22 cellular contexts compared by ENCODE assay signal in genomic region chr17:17492562-17492961, GRCh38. TPM values are rescaled to one million over a fixed set of nuclear protein-coding genes. Genes with fewer than 3 reads are reported as not detected.
A peak's percentile ranks its signal among the peaks of the same experiment; 100 is the strongest.
DNase-seq lines count a peak whose midpoint lies in the region; TF ChIP-seq lines count a peak whose summit lies in the region.
"Had no signal": no experiment of that assay in that cellular context is flagged by ENCODE, and none has a peak within 500 bp of the region (broad histone marks: within the 10 kb centered on the region; RNA-seq: fewer than 3 reads in every experiment).

No MANE protein-coding gene starts in this region.

- intact Hi-C loops in activated T-helper 1 cell treated with anti-CD3 and anti-CD28 coated beads, Interleukin-12 subunit alpha, Interleukin-12 subunit beta, Interleukin-2, Interleukin-4 antibody, amounts not matched to agents 30 ng/mL and 10 ng/mL and 1 ng/mL, durations not matched to agents 14 hours and 24 hours and 36 hours (cut with micrococcal nuclease), result loop anchor here (10.0 kb wide), 2 partner anchors 482 to 542 kb away; partner anchors contain the start of genes ATPAF2, DRC3, GID4 and TOM1L2
- intact Hi-C loops in spleen (cut with DNase I; ENCODE audit: low total_unique reads), result no loop called here

- 91 to 94% (median 94%) methylated on average over 9 of the region's 9 CpGs for WGBS in spleen, 5 donors

- H3K4me1 Mint-ChIP-seq in activated naive CD4-positive, alpha-beta T cell treated with anti-CD3 and anti-CD28 coated beads, Interleukin-2, amount 50 U/mL, for 24 hours, result peaks cover 11% of the 10 kb centered on the region
- H3K4me1 Mint-ChIP-seq in activated naive CD4-positive, alpha-beta T cell treated with anti-CD3 and anti-CD28 coated beads, Interleukin-2, amount 10 ng/mL, durations not matched to agents 7 days and 5 days, result peaks cover 21% of the 10 kb centered on the region
- peaks cover 14% of the 10 kb centered on the region for H3K4me1 Mint-ChIP-seq in activated T-helper 1 cell treated with anti-CD3 and anti-CD28 coated beads, Interleukin-12 subunit alpha, Interleukin-12 subunit beta, Interleukin-2, Interleukin-4 antibody, amounts not matched to agents 30 ng/mL and 10 ng/mL and 1 ng/mL, durations not matched to agents 14 hours and 24 hours and 36 hours (ENCODE audit: low read depth)

- H3K4me1 ChIP-seq in right atrium auricular region, result peaks cover 0 to 48% of the 10 kb centered on the region in 2 donors
- peaks cover 18 to 65% (median 44%) of the 10 kb centered on the region in 6 donors for H3K4me1 ChIP-seq in spleen

- H3K9me3 ChIP-seq in right atrium auricular region (no peaks in the 10 kb centered on the region), spleen (no peaks in the 10 kb centered on the region)
- H3K9me3 ChIP-seq: upper lobe of left lung had no signal

- H3K36me3 ChIP-seq in right atrium auricular region (peaks cover 32% of the 10 kb centered on the region), spleen (peaks cover 1 to 57% (median 19%) of the 10 kb centered on the region in 6 donors)

- TF ChIP-seq POLR2A in spleen (IDR thresholded peaks at IDR 0.05), result no peak

- no peak overlapping the region for H3K27ac Mint-ChIP-seq in activated naive CD4-positive, alpha-beta T cell treated with anti-CD3 and anti-CD28 coated beads, Interleukin-2, amount 50 U/mL, for 24 hours
- no peak overlapping the region for H3K27ac Mint-ChIP-seq in activated naive CD4-positive, alpha-beta T cell treated with anti-CD3 and anti-CD28 coated beads, Interleukin-2, amount 10 ng/mL, durations not matched to agents 7 days and 5 days
- peak overlapping the region; percentile 27 for H3K27ac Mint-ChIP-seq in activated T-helper 1 cell treated with anti-CD3 and anti-CD28 coated beads, Interleukin-12 subunit alpha, Interleukin-12 subunit beta, Interleukin-2, Interleukin-4 antibody, amounts not matched to agents 30 ng/mL and 10 ng/mL and 1 ng/mL, durations not matched to agents 14 hours and 24 hours and 36 hours
- H3K27ac Mint-ChIP-seq: activated CD8-positive, alpha-beta memory T cell treated with anti-CD3 and anti-CD28 coated beads, Interleukin-2, amount 10 ng/mL, durations not matched to agents 7 days and 5 days; dendritic cell treated with granulocyte-macrophage colony-stimulating factor and Interleukin-4, amounts not matched to agents 40 ng/mL and 50 ng/mL, for 4 days; stimulated activated naive CD8-positive, alpha-beta T cell treated with anti-CD3 and anti-CD28 coated beads, Interleukin-15, Interleukin-2, amounts not matched to agents 100 ng/mL and 50 ng/mL, for 24 hours had no signal

- H3K27me3 ChIP-seq in right atrium auricular region (no peaks in the 10 kb centered on the region), spleen (replicated peaks in 1 of 7) (peaks cover 0 to 28% (median 17%) of the 10 kb centered on the region in 7 donors)
- H3K27me3 ChIP-seq: brain microvascular endothelial cell, upper lobe of left lung had no signal

- peaks cover 2% of the 10 kb centered on the region for H3K27me3 Mint-ChIP-seq in activated naive CD4-positive, alpha-beta T cell treated with anti-CD3 and anti-CD28 coated beads, Interleukin-2, amount 50 U/mL, for 24 hours
- peaks cover 38% of the 10 kb centered on the region for H3K27me3 Mint-ChIP-seq in activated naive CD4-positive, alpha-beta T cell treated with anti-CD3 and anti-CD28 coated beads, Interleukin-2, amount 10 ng/mL, durations not matched to agents 7 days and 5 days
- H3K27me3 Mint-ChIP-seq in activated T-helper 1 cell treated with anti-CD3 and anti-CD28 coated beads, Interleukin-12 subunit alpha, Interleukin-12 subunit beta, Interleukin-2, Interleukin-4 antibody, amounts not matched to agents 30 ng/mL and 10 ng/mL and 1 ng/mL, durations not matched to agents 14 hours and 24 hours and 36 hours (ENCODE audit: insufficient read depth), result peaks cover 14% of the 10 kb centered on the region

- H3K9me3 Mint-ChIP-seq in activated naive CD4-positive, alpha-beta T cell treated with anti-CD3 and anti-CD28 coated beads, Interleukin-2, amount 50 U/mL, for 24 hours, result no peaks in the 10 kb centered on the region
- no peaks in the 10 kb centered on the region for H3K9me3 Mint-ChIP-seq in activated naive CD4-positive, alpha-beta T cell treated with anti-CD3 and anti-CD28 coated beads, Interleukin-2, amount 10 ng/mL, durations not matched to agents 7 days and 5 days
- H3K9me3 Mint-ChIP-seq in activated T-helper 1 cell treated with anti-CD3 and anti-CD28 coated beads, Interleukin-12 subunit alpha, Interleukin-12 subunit beta, Interleukin-2, Interleukin-4 antibody, amounts not matched to agents 30 ng/mL and 10 ng/mL and 1 ng/mL, durations not matched to agents 14 hours and 24 hours and 36 hours, result no peaks in the 10 kb centered on the region
- H3K9me3 Mint-ChIP-seq: dendritic cell treated with granulocyte-macrophage colony-stimulating factor and Interleukin-4, amounts not matched to agents 40 ng/mL and 50 ng/mL, for 4 days; stimulated activated naive CD8-positive, alpha-beta T cell treated with anti-CD3 and anti-CD28 coated beads, Interleukin-15, Interleukin-2, amounts not matched to agents 100 ng/mL and 50 ng/mL, for 24 hours had no signal

- H3K36me3 Mint-ChIP-seq in activated naive CD4-positive, alpha-beta T cell treated with anti-CD3 and anti-CD28 coated beads, Interleukin-2, amount 50 U/mL, for 24 hours, result peaks cover 8% of the 10 kb centered on the region
- peaks cover 29% of the 10 kb centered on the region for H3K36me3 Mint-ChIP-seq in activated naive CD4-positive, alpha-beta T cell treated with anti-CD3 and anti-CD28 coated beads, Interleukin-2, amount 10 ng/mL, durations not matched to agents 7 days and 5 days
- peaks cover 24% of the 10 kb centered on the region for H3K36me3 Mint-ChIP-seq in activated T-helper 1 cell treated with anti-CD3 and anti-CD28 coated beads, Interleukin-12 subunit alpha, Interleukin-12 subunit beta, Interleukin-2, Interleukin-4 antibody, amounts not matched to agents 30 ng/mL and 10 ng/mL and 1 ng/mL, durations not matched to agents 14 hours and 24 hours and 36 hours (ENCODE audit: low read depth)

- H3K27ac ChIP-seq in right atrium auricular region, result peak overlapping the region; percentile 95 to 96
- H3K27ac ChIP-seq in spleen, result peak overlapping the region in 6 of 8 donors; percentile 1 to 88 (median 83)
- H3K27ac ChIP-seq: brain microvascular endothelial cell had no signal

- CTCF ChIA-PET in activated naive CD4-positive, alpha-beta T cell treated with anti-CD3 and anti-CD28 coated beads, Interleukin-2, amount 10 ng/mL, durations not matched to agents 7 days and 5 days (lab: Charles Lee), result no interaction called here

- DNase-seq in activated naive CD4-positive, alpha-beta T cell treated with anti-CD3 and anti-CD28 coated beads, Interleukin-2, amount 10 ng/mL, durations not matched to agents 7 days and 5 days, result no peak
- no peak for DNase-seq in activated T-helper 1 cell treated with anti-CD3 and anti-CD28 coated beads, Interleukin-12 subunit alpha, Interleukin-12 subunit beta, Interleukin-2, Interleukin-4 antibody, amounts not matched to agents 30 ng/mL and 10 ng/mL and 1 ng/mL, durations not matched to agents 14 hours and 24 hours and 36 hours (ENCODE audit: low spot score)
- DNase-seq in right atrium auricular region (ENCODE audit: low spot score) (no peak), spleen (no peak), SHP77 treated with DMSO at 0.1 percent for 48 hours (lab: John Stamatoyannopoulos, UW) (no peak), cerebellar cortex (ENCODE audit: low spot score) (no peak)
- no peak for DNase-seq in activated CD8-positive, alpha-beta memory T cell treated with anti-CD3 and anti-CD28 coated beads for 24 hours
- DNase-seq: activated CD4-positive, alpha-beta T cell treated with anti-CD3 and anti-CD28 coated beads for 1 hour; activated CD8-positive, alpha-beta memory T cell treated with anti-CD3 and anti-CD28 coated beads, Interleukin-2, amount 10 ng/mL, durations not matched to agents 7 days and 5 days; brain microvascular endothelial cell; COR-L47; DMS79 treated with DMSO at 0.1 percent for 48 hours; NCI-H1436; NCI-H2171; NCI-H524 treated with DMSO at 0.1 percent for 48 hours; RPMI8226; stimulated activated CD4-positive, alpha-beta T cell treated with anti-CD3 and anti-CD28 coated beads, Interleukin-12 subunit alpha, Interleukin-12 subunit beta, amount 100 ng/mL, for 4 hours; T1000 had no signal

- TF ChIP-seq CTCF in right atrium auricular region (IDR thresholded peaks at IDR 0.05) (no peak), spleen (IDR thresholded peaks at IDR 0.05 in 8 of 11, conservative IDR thresholded peaks at IDR 0.05 in 3 of 11) (no peak)

- no peak overlapping the region for H3K4me3 ChIP-seq in right atrium auricular region
- no peak overlapping the region for H3K4me3 ChIP-seq in spleen
- H3K4me3 ChIP-seq: upper lobe of left lung had no signal

- H3K4me3 Mint-ChIP-seq in activated naive CD4-positive, alpha-beta T cell treated with anti-CD3 and anti-CD28 coated beads, Interleukin-2, amount 50 U/mL, for 24 hours, result peak overlapping the region; percentile 21
- H3K4me3 Mint-ChIP-seq in activated naive CD4-positive, alpha-beta T cell treated with anti-CD3 and anti-CD28 coated beads, Interleukin-2, amount 10 ng/mL, durations not matched to agents 7 days and 5 days, result no peak overlapping the region
- no peak overlapping the region for H3K4me3 Mint-ChIP-seq in activated T-helper 1 cell treated with anti-CD3 and anti-CD28 coated beads, Interleukin-12 subunit alpha, Interleukin-12 subunit beta, Interleukin-2, Interleukin-4 antibody, amounts not matched to agents 30 ng/mL and 10 ng/mL and 1 ng/mL, durations not matched to agents 14 hours and 24 hours and 36 hours
- H3K4me3 Mint-ChIP-seq: activated CD8-positive, alpha-beta memory T cell treated with anti-CD3 and anti-CD28 coated beads, Interleukin-2, amount 10 ng/mL, durations not matched to agents 7 days and 5 days; dendritic cell treated with granulocyte-macrophage colony-stimulating factor and Interleukin-4, amounts not matched to agents 40 ng/mL and 50 ng/mL, for 4 days; stimulated activated naive CD8-positive, alpha-beta T cell treated with anti-CD3 and anti-CD28 coated beads, Interleukin-15, Interleukin-2, amounts not matched to agents 100 ng/mL and 50 ng/mL, for 24 hours had no signal

RNA-seq across cellular contexts. Expression of gene RASD1, which starts 3.6 kb away (rescaled TPM):
- total RNA-seq in activated T-helper 1 cell treated with anti-CD3 and anti-CD28 coated beads, Interleukin-12 subunit alpha, Interleukin-12 subunit beta, Interleukin-2, Interleukin-4 antibody, amounts not matched to agents 30 ng/mL and 10 ng/mL and 1 ng/mL, durations not matched to agents 14 hours and 24 hours and 36 hours, result 10.1 and 12.9 TPM in 2 replicates
- total RNA-seq in right atrium auricular region (100 to 1,000 TPM in 1 of 2 donors, 10 to 100 TPM in 1; 37.9 to 131 TPM), spleen (10 to 100 TPM in 5 of 7 donors, 1 to 10 TPM in 2; 6.6 to 52.3 (median 13.1) TPM)
- 1 to 10 TPM; 2.9 to 7.9 (median 3.3) TPM for polyA plus RNA-seq in spleen

RNA-seq across cellular contexts. Expression of gene MED9, which starts 15.8 kb away (rescaled TPM):
- 13.8 and 15.2 TPM in 2 replicates for total RNA-seq in activated T-helper 1 cell treated with anti-CD3 and anti-CD28 coated beads, Interleukin-12 subunit alpha, Interleukin-12 subunit beta, Interleukin-2, Interleukin-4 antibody, amounts not matched to agents 30 ng/mL and 10 ng/mL and 1 ng/mL, durations not matched to agents 14 hours and 24 hours and 36 hours
- 10 to 100 TPM; 36.7 to 41.0 TPM for total RNA-seq in right atrium auricular region
- 10 to 100 TPM; 13.8 to 19.2 (median 16.6) TPM for total RNA-seq in spleen
- 10 to 100 TPM in 2 of 3 donors, 1 to 10 TPM in 1; 8.5 to 13.7 (median 10.3) TPM for polyA plus RNA-seq in spleen
